Comparison of ENCODE assay signal across 8 cellular contexts in genomic region chr10:14659626-14660196, GRCh38.
DNase-seq lines count a peak whose midpoint lies in the region; ATAC-seq and TF ChIP-seq lines count a peak whose summit lies in the region.

No MANE protein-coding gene starts in this region.

- peaks cover 12% of the 10 kb centered on the region for H3K4me1 Mint-ChIP-seq in Caco-2 (ENCODE audit: low read depth, unreplicated experiment)

- POLR2A ChIA-PET in Caco-2 (lab: Charles Lee) = no interaction called here

- no peak overlapping the region for H3K4me3 Mint-ChIP-seq in Caco-2 (ENCODE audit: unreplicated experiment)

- BruUV-seq in Caco-2 (replicated peaks; lab: Mats Ljungman, UMichigan) = no TSS peak

- no peaks in the 10 kb centered on the region for H3K27me3 ChIP-seq in lung (ENCODE audit: control insufficient read depth, insufficient read depth)
- H3K27me3 ChIP-seq in Caco-2 (replicated peaks; ENCODE audit: control insufficient read depth, insufficient read depth, low read length) = no peaks in the 10 kb centered on the region

- H3K9me3 ChIP-seq in lung (ENCODE audit: control insufficient read depth in 2 of 2, insufficient read depth in 1 of 2, low read length in 1 of 2) = no peaks in the 10 kb centered on the region
- 0 out of 2 replicates have a peak, but pooled peaks cover 3% of the 10 kb centered on the region for H3K9me3 ChIP-seq in Caco-2

- no peaks in the 10 kb centered on the region for H3K4me1 ChIP-seq in lung (ENCODE audit: control insufficient read depth in 2 of 2, insufficient read depth in 2 of 2, low read length in 2 of 2)
- peaks cover 15% of the 10 kb centered on the region for H3K4me1 ChIP-seq in Caco-2

- H3K27me3 Mint-ChIP-seq in Caco-2 (ENCODE audit: insufficient read depth, unreplicated experiment) = no peaks in the 10 kb centered on the region

- no peak overlapping the region for H3K27ac Mint-ChIP-seq in Caco-2 (ENCODE audit: unreplicated experiment)

- CTCF ChIA-PET in Caco-2 (lab: Charles Lee) = no interaction called here

- intact Hi-C loops in Right ventricle myocardium inferior (cut with DNase I) (no loop called here), cardiac septum (cut with DNase I) (loop anchor here (5.0 kb wide), 1 partner anchor 153 kb away; no protein-coding TSS in a partner anchor), Caco-2 (cut with micrococcal nuclease; ENCODE audit: unreplicated experiment) (no loop called here)

- no peak overlapping the region for H3K27ac ChIP-seq in lung (ENCODE audit: low read depth in 1 of 2, low read length in 1 of 2)

- TF ChIP-seq CTCF in lung (IDR thresholded peaks at IDR 0.05; ENCODE audit: control extremely low read depth, extremely low read depth) (no peak), Caco-2 (IDR thresholded peaks at IDR 0.05; ENCODE audit: insufficient read depth in 1 of 2, low read depth in 1 of 2, low read length in 1 of 2, severe bottlenecking in 1 of 2, unreplicated experiment in 1 of 2) (no peak)

- peak; percentile 70 for ATAC-seq in Right ventricle myocardium inferior
- ATAC-seq in HG03175 (IDR thresholded peaks at IDR 0.05; ENCODE audit: unreplicated experiment) = peak; percentile 89
- peak; percentile 56 for ATAC-seq in lung (ENCODE audit: insufficient read depth, low FRiP score)

- H3K36me3 Mint-ChIP-seq in Caco-2 (ENCODE audit: insufficient read depth, unreplicated experiment) = no peaks in the 10 kb centered on the region

- no peak overlapping the region for H3K4me3 ChIP-seq in lung
- H3K4me3 ChIP-seq in Caco-2 (ENCODE audit: low read depth, low read length) = no peak overlapping the region

- DNase-seq in Right ventricle myocardium inferior (ENCODE audit: missing footprints) = no peak
- no peak for DNase-seq in cardiac septum (ENCODE audit: low spot score)
- peak; percentile 59 for DNase-seq in activated CD4-positive, CD25-positive, alpha-beta regulatory T cell treated with anti-CD3 and anti-CD28 coated beads, Interleukin-2, amount 50 U/mL, for 72 hours
- no peak for DNase-seq in lung (ENCODE audit: low spot score)
- no peak for DNase-seq in Caco-2
- no peak for DNase-seq in NCI-H524 treated with DMSO at 0.1 percent for 48 hours (lab: John Stamatoyannopoulos, UW)
- no peak for DNase-seq in NCI-H2171 (lab: John Stamatoyannopoulos, UW)

- 28 to 53% methylated on average over 7 of the region's 7 CpGs for WGBS in lung, 2 donors

- H3K36me3 ChIP-seq in lung (ENCODE audit: control insufficient read depth in 2 of 2, insufficient read depth in 2 of 2, low read length in 2 of 2) (no peaks in the 10 kb centered on the region), Caco-2 (ENCODE audit: control insufficient read depth, insufficient read depth, low read length) (no peaks in the 10 kb centered on the region)

- peaks cover 28% of the 10 kb centered on the region for H3K9me3 Mint-ChIP-seq in Caco-2 (ENCODE audit: unreplicated experiment)
